ENCODE assay signal across 11 cellular contexts in genomic region chr14:69247691-69248440, GRCh38. TPM values are rescaled to one million over a fixed set of nuclear protein-coding genes. Genes with fewer than 3 reads are reported as not detected.
DNase-seq lines count a peak whose midpoint lies in the region; ATAC-seq and TF ChIP-seq lines count a peak whose summit lies in the region.
"Had no signal": no experiment of that assay in that cellular context is flagged by ENCODE, and none has a peak within 500 bp of the region (broad histone marks: within the 10 kb centered on the region; RNA-seq: fewer than 3 reads in every experiment).

No MANE protein-coding gene starts in this region.

- H2AFZ ChIP-seq in SK-N-SH (ENCODE audit: low read depth), result no peak overlapping the region
- no peak overlapping the region for H2AFZ ChIP-seq in smooth muscle cell (ENCODE audit: low read depth)
- no peak overlapping the region for H2AFZ ChIP-seq in H9 (ENCODE audit: low read length)

- H2BK5ac ChIP-seq in H9 (ENCODE audit: insufficient read length, low read length), result no peak overlapping the region

- no peak overlapping the region for H4K8ac ChIP-seq in H9 (replicated peaks; ENCODE audit: insufficient read length, low read depth, low read length)

- 46% methylated on average over 3 of the region's 3 CpGs for WGBS in SK-N-SH (ENCODE audit: low lambda C conversion rate)
- 67% methylated on average over 3 of the region's 3 CpGs for WGBS in heart right ventricle, 2 donors
- WGBS in smooth muscle cell (ENCODE audit: low lambda C conversion rate), result 92% methylated on average over 3 of the region's 3 CpGs
- WGBS in H9 (ENCODE audit: extremely low coverage, insufficient read length, low lambda C conversion rate), result no CpG with 5 or more reads among the region's 3 CpGs

- no peak overlapping the region for H2BK12ac ChIP-seq in H9 (ENCODE audit: insufficient read length, low read depth, low read length)

- peak in 1 of 2 experiments; percentile 60; a peak in 1 of 4 replicates for TF ChIP-seq EP300 in SK-N-SH (IDR thresholded peaks at IDR 0.05; ENCODE audit: borderline replicate concordance in 1 of 2, low read depth in 1 of 2, low read length in 1 of 2)

- POLR2A ChIA-PET in SK-N-SH (lab: Yijun Ruan, JAX), result no interaction called here

- H3K4me3 Mint-ChIP-seq in H9, result no peak overlapping the region
- H3K4me3 Mint-ChIP-seq: T-cell had no signal

- H4K91ac ChIP-seq in H9 (ENCODE audit: insufficient read length, low read depth, low read length), result no peak overlapping the region

- DNase-seq in EL, result peak; percentile 48
- no peak for DNase-seq in SK-N-SH
- no peak for DNase-seq in heart right ventricle
- DNase-seq in smooth muscle cell (lab: John Stamatoyannopoulos, UW; ENCODE audit: unreplicated experiment), result no peak
- no peak for DNase-seq in H9
- DNase-seq in stimulated activated CD4-positive, alpha-beta T cell treated with anti-CD3 and anti-CD28 coated beads, Interleukin-2, amount 100 ng/mL, for 48 hours, result no peak
- DNase-seq in anterior cingulate cortex (lab: John Stamatoyannopoulos, UW), result no peak
- DNase-seq in NOMO-1 (lab: John Stamatoyannopoulos, UW; ENCODE audit: unreplicated experiment in 2 of 2), result no peak
- DNase-seq: activated T-cell treated with anti-CD3 and anti-CD28 coated beads, Interleukin-2, amount 50 U/mL, for 1 hour; T-cell had no signal

- H3K27ac Mint-ChIP-seq in H9, result no peak overlapping the region
- H3K27ac Mint-ChIP-seq: T-cell had no signal

- H3K9me3 ChIP-seq in SK-N-SH (no peaks in the 10 kb centered on the region), heart right ventricle (no peaks in the 10 kb centered on the region), smooth muscle cell (replicated peaks; ENCODE audit: low read depth) (no peaks in the 10 kb centered on the region), H9 (ENCODE audit: control insufficient read depth, low read depth, low read length) (no peaks in the 10 kb centered on the region)

- H3K23ac ChIP-seq in H9 (ENCODE audit: insufficient read length, low read depth, low read length), result no peak overlapping the region

- H3K27me3 Mint-ChIP-seq in H9 (ENCODE audit: low read depth), result no peaks in the 10 kb centered on the region; the same call in none of the 2 replicates

- H2BK120ac ChIP-seq in H9 (ENCODE audit: low read depth, low read length, poor library complexity, severe bottlenecking), result no peak overlapping the region

- intact Hi-C loops in heart right ventricle (cut with DNase I), result loop anchor here in 2 of 10 donors (10.0 kb wide), 2 partner anchors 123 to 217 kb away; no protein-coding TSS in a partner anchor

- peaks cover 2 to 5% of the 10 kb centered on the region in 2 experiments; a peak in 3 of 4 replicates for H3K4me1 ChIP-seq in SK-N-SH (ENCODE audit: control insufficient read depth in 1 of 2, insufficient read depth in 2 of 2, low read depth in 1 of 2, low read length in 1 of 2)
- H3K4me1 ChIP-seq in heart right ventricle, result peaks cover 0 to 27% (median 10%) of the 10 kb centered on the region in 9 donors
- H3K4me1 ChIP-seq in smooth muscle cell (ENCODE audit: low read depth), result no peaks in the 10 kb centered on the region
- no peaks in the 10 kb centered on the region for H3K4me1 ChIP-seq in H9 (ENCODE audit: insufficient read depth, low read length)

- H3K79me1 ChIP-seq in H9 (ENCODE audit: insufficient read depth, low read depth, low read length, poor library complexity, severe bottlenecking), result no peaks in the 10 kb centered on the region

- H3K4me3 ChIP-seq in SK-N-SH (ENCODE audit: low read depth in 2 of 2, low read length in 1 of 2) (no peak overlapping the region), heart right ventricle (no peak overlapping the region), smooth muscle cell (no peak overlapping the region)

- CTCF ChIA-PET in SK-N-SH (lab: Yijun Ruan, JAX), result interaction anchor here (1.1 to 5.1 kb wide), 7 partner anchors 8 to 212 kb away, joined by 3 to 44 read pairs (median 12); partner anchors contain the start of gene GALNT16

- H2AK5ac ChIP-seq in H9 (ENCODE audit: insufficient read length, low read length), result no peak overlapping the region

- H3K79me2 ChIP-seq in SK-N-SH (ENCODE audit: insufficient read depth), result no peaks in the 10 kb centered on the region
- H3K79me2 ChIP-seq in smooth muscle cell (ENCODE audit: low read depth), result no peaks in the 10 kb centered on the region
- no peaks in the 10 kb centered on the region for H3K79me2 ChIP-seq in H9 (ENCODE audit: insufficient read depth, low read length)

- H3K18ac ChIP-seq in H9 (ENCODE audit: insufficient read length, low read depth, low read length), result no peak overlapping the region

- no peak overlapping the region for H3K4ac ChIP-seq in H9 (ENCODE audit: low read depth, low read length)

- H3K4me2 ChIP-seq in SK-N-SH (peak overlapping the region; percentile 62; the same call in 1 of the 2 replicates), smooth muscle cell (no peak overlapping the region), H9 (ENCODE audit: insufficient read depth, insufficient read length, low read length) (no peak overlapping the region)

- no peaks in the 10 kb centered on the region for H3K4me1 Mint-ChIP-seq in H9

- H3F3A ChIP-seq in SK-N-SH (replicated peaks; ENCODE audit: insufficient read depth) (peaks cover 11% of the 10 kb centered on the region), smooth muscle cell (ENCODE audit: low read depth) (no peaks in the 10 kb centered on the region)

- no peak overlapping the region for H2BK15ac ChIP-seq in H9 (ENCODE audit: low read depth, low read length)

- TF ChIP-seq CTCF in SK-N-SH (IDR thresholded peaks at IDR 0.05), result peak; percentile 66
- peak in 4 of 9 donors; percentile 9 to 28 (median 13) for TF ChIP-seq CTCF in heart right ventricle (IDR thresholded peaks at IDR 0.05)
- peak; percentile 32 for TF ChIP-seq CTCF in smooth muscle cell (IDR thresholded peaks at IDR 0.05; ENCODE audit: borderline replicate concordance, insufficient read depth, poor library complexity, severe bottlenecking)
- TF ChIP-seq CTCF in H9 (conservative IDR thresholded peaks at IDR 0.05), result no peak; the same call in 2 of the 3 replicates

- H3K9ac ChIP-seq in SK-N-SH (no peak overlapping the region), smooth muscle cell (ENCODE audit: low read depth) (no peak overlapping the region), H9 (ENCODE audit: extremely low read depth, insufficient read length, low read length) (no peak overlapping the region)

- H2BK20ac ChIP-seq in H9 (ENCODE audit: low read depth, low read length, poor library complexity, severe bottlenecking), result no peak overlapping the region

- H3K56ac ChIP-seq in H9 (ENCODE audit: insufficient read length, low read depth, low read length), result no peak overlapping the region

- peak in 7 of 8 donors; percentile 51 to 89 (median 70) for ATAC-seq in heart right ventricle
- ATAC-seq: T-cell had no signal

- H3K27me3 ChIP-seq in SK-N-SH (ENCODE audit: insufficient read depth) (no peaks in the 10 kb centered on the region), heart right ventricle (no peaks in the 10 kb centered on the region), smooth muscle cell (ENCODE audit: low read depth) (no peaks in the 10 kb centered on the region), H9 (ENCODE audit: insufficient read depth, low read length) (no peaks in the 10 kb centered on the region)

- H3K36me3 Mint-ChIP-seq in H9 (ENCODE audit: insufficient read depth in 1 of 3, low read depth in 3 of 3), result no peaks in the 10 kb centered on the region
- H3K36me3 Mint-ChIP-seq: T-cell had no signal

- no peak overlapping the region for H4K5ac ChIP-seq in H9 (ENCODE audit: insufficient read length, low read depth, low read length)

- no peak overlapping the region for H3K14ac ChIP-seq in H9 (ENCODE audit: insufficient read depth, low read length)

- H3T11ph ChIP-seq in H9 (ENCODE audit: low read length), result no peak overlapping the region

- H3K9me2 ChIP-seq in SK-N-SH, result no peaks in the 10 kb centered on the region

- H3K9me3 Mint-ChIP-seq in H9, result no peaks in the 10 kb centered on the region
- H3K9me3 Mint-ChIP-seq: T-cell had no signal

- H3K36me3 ChIP-seq in SK-N-SH (replicated peaks in 1 of 2; ENCODE audit: control insufficient read depth in 1 of 2, insufficient read depth in 2 of 2, low read length in 1 of 2) (no peaks in the 10 kb centered on the region), heart right ventricle (no peaks in the 10 kb centered on the region), smooth muscle cell (ENCODE audit: low read depth) (no peaks in the 10 kb centered on the region)

- no peak for TF ChIP-seq RAD21 in SK-N-SH (IDR thresholded peaks at IDR 0.05; ENCODE audit: low read length)

- H3K27ac ChIP-seq in SK-N-SH (ENCODE audit: low read depth in 2 of 2, low read length in 1 of 2) (peak overlapping the region; percentile 67 to 73; a peak in 3 of 4 replicates), heart right ventricle (peak overlapping the region in 4 of 10 donors; percentile 8 to 52 (median 28)), smooth muscle cell (ENCODE audit: low read depth) (no peak overlapping the region), H9 (ENCODE audit: insufficient read length, low read depth, low read length) (no peak overlapping the region)

- H4K20me1 ChIP-seq in SK-N-SH (ENCODE audit: insufficient read depth) (no peaks in the 10 kb centered on the region), smooth muscle cell (ENCODE audit: low read depth) (no peaks in the 10 kb centered on the region), H9 (ENCODE audit: control insufficient read depth, insufficient read depth, insufficient read length) (no peaks in the 10 kb centered on the region)

- H3K23me2 ChIP-seq in H9 (ENCODE audit: insufficient read length, low read depth, low read length, poor library complexity, severe bottlenecking), result no peaks in the 10 kb centered on the region

TF ChIP-seq in SK-N-SH, 30 proteins besides CTCF, POLR2A, EP300 and RAD21 (continues in another document):
- peak; percentile 78 for TF ChIP-seq MAX (IDR thresholded peaks at IDR 0.05; ENCODE audit: low read depth)
- peak; percentile 96 for TF ChIP-seq TCF12 (IDR thresholded peaks at IDR 0.05)

RNA-seq across cellular contexts. Expression of gene GALNT16, which starts 12.1 kb away (rescaled TPM):
- polyA plus RNA-seq in SK-N-SH (2012; rRNA removed) (12.7 and 17.0 TPM in 2 replicates), heart right ventricle (10 to 100 TPM in 1 of 2 donors, 1 to 10 TPM in 1; 9.6 to 56.5 TPM), smooth muscle cell (0.54 and 0.58 TPM in 2 replicates)
- 8.9 and 12.4 TPM in 2 replicates for polyA plus RNA-seq in SK-N-SH (2012; cell fraction: cytosol; rRNA removed)
- 22.8 and 32.1 TPM in 2 replicates for polyA plus RNA-seq in SK-N-SH (2012; cell fraction: nucleus; rRNA removed)
- total RNA-seq in heart right ventricle (100 to 1,000 TPM in 2 of 10 donors, 10 to 100 TPM in 8; 51.2 to 106 (median 71.7) TPM), smooth muscle cell (0.04 and 4.7 TPM in 2 replicates), H9 (2021) (2.3 and 3.0 TPM in 2 replicates)
- total RNA-seq: mononuclear cell had no signal

RNA-seq across cellular contexts. Expression of gene EXD2, which starts 56.6 kb away (rescaled TPM):
- 15.1 and 20.1 TPM in 2 replicates for polyA plus RNA-seq in SK-N-SH (2012; rRNA removed)
- 15.1 and 16.6 TPM in 2 replicates for polyA plus RNA-seq in SK-N-SH (2012; cell fraction: cytosol; rRNA removed)
- polyA plus RNA-seq in SK-N-SH (2012; cell fraction: nucleus; rRNA removed), result 11.0 and 22.3 TPM in 2 replicates
- 10 to 100 TPM; 13.9 to 22.4 (median 16.3) TPM for total RNA-seq in heart right ventricle
- 1 to 10 TPM; 9.8 TPM for polyA plus RNA-seq in heart right ventricle
- 12.0 and 29.5 TPM in 2 replicates for total RNA-seq in smooth muscle cell
- 12.1 and 12.5 TPM in 2 replicates for polyA plus RNA-seq in smooth muscle cell
- total RNA-seq in H9 (2021), result 19.6 and 20.0 TPM in 2 replicates

Comparison
In these comparisons a context has a peak if more than half of its experiments do, and no peak if none do; other contexts are left out.
1. H3K27ac ChIP-seq: peak in SK-N-SH (2 of 2); none in smooth muscle cell (single experiment) and H9 (single experiment).